2 cellular contexts compared by ENCODE assay signal in genomic region chr1:203800001-203800400, GRCh38.
TF ChIP-seq lines count a peak whose summit lies in the region.

No MANE protein-coding gene starts in this region.

TF ChIP-seq in IMR-90, 13 proteins besides CTCF, POLR2A, EP300 and RAD21:
- TF ChIP-seq SMC3 (IDR thresholded peaks at IDR 0.05; ENCODE audit: low read depth, low read length) (no peak), MAFK (IDR thresholded peaks at IDR 0.05; ENCODE audit: low read depth, low read length) (no peak), BHLHE40 (IDR thresholded peaks at IDR 0.05; ENCODE audit: low read depth, low read length) (no peak), NFE2L2 (IDR thresholded peaks at IDR 0.05; ENCODE audit: low read depth, low read length) (no peak), MAZ (IDR thresholded peaks at IDR 0.05; ENCODE audit: borderline replicate concordance, low read depth, low read length) (no peak), RFX5 (IDR thresholded peaks at IDR 0.05; ENCODE audit: low read depth, low read length) (no peak), MXI1 (IDR thresholded peaks at IDR 0.05; ENCODE audit: borderline replicate concordance, low read depth, low read length) (no peak), FOS (IDR thresholded peaks at IDR 0.05; ENCODE audit: low read depth, low read length) (no peak), CHD1 (IDR thresholded peaks at IDR 0.05; ENCODE audit: low read depth, low read length) (no peak), USF2 (IDR thresholded peaks at IDR 0.05; ENCODE audit: low read depth, low read length) (no peak)

TF ChIP-seq in GM12878, 131 proteins besides CTCF, POLR2A, EP300 and RAD21:
- TF ChIP-seq SRF (IDR thresholded peaks at IDR 0.05; ENCODE audit: low read depth in 2 of 2, low read length in 2 of 2) (no peak), MYB (IDR thresholded peaks at IDR 0.05; ENCODE audit: borderline replicate concordance, low read depth, low read length) (no peak)
